In genomic region chr22:29031236-29031982, GRCh38 we compare ENCODE assay signal across 1 cellular context.
TF ChIP-seq lines count a peak whose summit lies in the region.

No MANE protein-coding gene starts in this region.

TF ChIP-seq in HepG2, 621 proteins besides CTCF, POLR2A, EP300 and RAD21 (continued from another document):
- TF ChIP-seq PRDM10 (CRISPR knock-in tag; IDR thresholded peaks at IDR 0.05; ENCODE audit: low read depth) (0 out of 2 replicates have a peak, but pooled peaks have one; percentile 30), ETV5 (CRISPR knock-in tag; IDR thresholded peaks at IDR 0.05; ENCODE audit: borderline replicate concordance) (peak; percentile 59; the same call in 1 of the 2 replicates), ZNF543 (CRISPR knock-in tag; IDR thresholded peaks at IDR 0.05) (peak; percentile 66; the same call in 1 of the 2 replicates), JUND (CRISPR knock-in tag; IDR thresholded peaks at IDR 0.05) (peak; percentile 82), ZNF652 (CRISPR knock-in tag; IDR thresholded peaks at IDR 0.05; ENCODE audit: borderline replicate concordance, low read depth) (no peak), THAP9 (CRISPR knock-in tag; IDR thresholded peaks at IDR 0.05; ENCODE audit: borderline replicate concordance) (peak; percentile 77; the same call in 1 of the 2 replicates), HMGXB3 (CRISPR knock-in tag; IDR thresholded peaks at IDR 0.05; ENCODE audit: borderline replicate concordance) (peak; percentile 54; the same call in 1 of the 2 replicates), MIXL1 (CRISPR knock-in tag; IDR thresholded peaks at IDR 0.05) (0 out of 2 replicates have a peak, but pooled peaks have one; percentile 49), GATAD2A (CRISPR knock-in tag; IDR thresholded peaks at IDR 0.05) (peak; percentile 92), ZSCAN22 (CRISPR knock-in tag; IDR thresholded peaks at IDR 0.05) (no peak; the same call in 1 of the 2 replicates), NR2C2 (CRISPR knock-in tag; IDR thresholded peaks at IDR 0.05; ENCODE audit: borderline replicate concordance) (peak; percentile 58), MAZ (IDR thresholded peaks at IDR 0.05; ENCODE audit: borderline replicate concordance, low read depth, low read length) (no peak), MAZ (CRISPR knock-in tag; IDR thresholded peaks at IDR 0.05; ENCODE audit: low read depth) (no peak), ZNF761 (CRISPR knock-in tag; conservative IDR thresholded peaks at IDR 0.05) (peak; percentile 71), BCLAF1 (IDR thresholded peaks at IDR 0.05) (no peak), ZNF20 (CRISPR knock-in tag; IDR thresholded peaks at IDR 0.05) (no peak)
